In genomic region chr1:180612-181215, GRCh38 we compare ENCODE assay signal across 8 cellular contexts.
DNase-seq lines count a peak whose midpoint lies in the region; ATAC-seq and TF ChIP-seq lines count a peak whose summit lies in the region.
"Not testable (repeated sequence)": the region's sequence is repeated elsewhere in the genome, so short reads cannot be mapped to it uniquely, and the experiment has no call there.

No MANE protein-coding gene starts in this region.

- H3K36me3 Mint-ChIP-seq in activated CD8-positive, alpha-beta T cell treated with anti-CD3 and anti-CD28 coated beads, Interleukin-2, amount 10 ng/mL, durations not matched to agents 7 days and 5 days (ENCODE audit: low read depth); glutamatergic neuron (ENCODE audit: unreplicated experiment): not testable (repeated sequence)

- H3K27me3 Mint-ChIP-seq in activated CD8-positive, alpha-beta T cell treated with anti-CD3 and anti-CD28 coated beads, Interleukin-2, amount 10 ng/mL, durations not matched to agents 7 days and 5 days (ENCODE audit: low read depth); glutamatergic neuron (ENCODE audit: unreplicated experiment): not testable (repeated sequence)

- TF ChIP-seq RAD21 in liver (IDR thresholded peaks at IDR 0.05): not testable (repeated sequence)

- POLR2A ChIA-PET in OCI-LY7 (lab: Charles Lee); activated CD8-positive, alpha-beta T cell treated with anti-CD3 and anti-CD28 coated beads, Interleukin-2, amount 10 ng/mL, durations not matched to agents 7 days and 5 days (lab: Charles Lee): not testable (repeated sequence)

- not testable (repeated sequence) for H3K9me3 Mint-ChIP-seq in activated CD8-positive, alpha-beta T cell treated with anti-CD3 and anti-CD28 coated beads, Interleukin-2, amount 10 ng/mL, durations not matched to agents 7 days and 5 days (ENCODE audit: insufficient read depth); glutamatergic neuron (ENCODE audit: unreplicated experiment)

- WGBS in liver: 89% methylated on average over 31 of the region's 35 CpGs
- 89% methylated on average over 23 of the region's 35 CpGs for WGBS in prostate gland
- WGBS in thyroid gland, 2 donors: 85 to 88% methylated on average over 25 to 26 of the region's 35 CpGs

- H3K4me3 Mint-ChIP-seq in activated CD8-positive, alpha-beta T cell treated with anti-CD3 and anti-CD28 coated beads, Interleukin-2, amount 10 ng/mL, durations not matched to agents 7 days and 5 days; glutamatergic neuron (ENCODE audit: unreplicated experiment): not testable (repeated sequence)

- H3K9ac ChIP-seq in liver (ENCODE audit: low read depth in 1 of 2, low read length in 2 of 2): not testable (repeated sequence)

- DNase-seq in ELR (ENCODE audit: low read depth) (peak; percentile 1), OCI-LY7 (ENCODE audit: low spot score) (peak; percentile 5), astrocyte of the hippocampus (ENCODE audit: low read depth, low spot score) (peak; percentile 10), glutamatergic neuron (peak; percentile 43), prostate gland (ENCODE audit: low spot score) (peak; percentile 4), thyroid gland (peak; percentile 3 to 4)
- peak; percentile 19 for DNase-seq in activated CD8-positive, alpha-beta T cell treated with anti-CD3 and anti-CD28 coated beads, Interleukin-2, amount 10 ng/mL, durations not matched to agents 7 days and 5 days

- not testable (repeated sequence) for H3K27me3 ChIP-seq in liver (ENCODE audit: control insufficient read depth in 4 of 4, insufficient read depth in 4 of 4, low read length in 3 of 4); prostate gland (replicated peaks; ENCODE audit: insufficient read depth); thyroid gland

- not testable (repeated sequence) for H2AFZ ChIP-seq in OCI-LY7 (ENCODE audit: low read length)

- H3K36me3 ChIP-seq in OCI-LY7 (ENCODE audit: insufficient read depth, low read length); liver (ENCODE audit: control insufficient read depth in 4 of 4, insufficient read depth in 3 of 4, low read depth in 1 of 4, low read length in 3 of 4); prostate gland; thyroid gland: not testable (repeated sequence)

- not testable (repeated sequence) for H3K4me3 ChIP-seq in OCI-LY7 (ENCODE audit: low read depth, low read length, poor library complexity, severe bottlenecking); liver (ENCODE audit: low read depth in 1 of 3, low read length in 3 of 3); prostate gland; thyroid gland (replicated peaks in 1 of 3)

- not testable (repeated sequence) for H3K4me1 Mint-ChIP-seq in activated CD8-positive, alpha-beta T cell treated with anti-CD3 and anti-CD28 coated beads, Interleukin-2, amount 10 ng/mL, durations not matched to agents 7 days and 5 days (ENCODE audit: low read depth); glutamatergic neuron (ENCODE audit: low read depth, unreplicated experiment)

- not testable (repeated sequence) for TF ChIP-seq POLR2A in prostate gland (IDR thresholded peaks at IDR 0.05); thyroid gland (IDR thresholded peaks at IDR 0.05)

- ATAC-seq in activated CD8-positive, alpha-beta T cell treated with anti-CD3 and anti-CD28 coated beads, Interleukin-2, amount 10 ng/mL, durations not matched to agents 7 days and 5 days: peak; percentile 15

- CTCF ChIA-PET in OCI-LY7 (lab: Charles Lee; ENCODE audit: unreplicated experiment); activated CD8-positive, alpha-beta T cell treated with anti-CD3 and anti-CD28 coated beads, Interleukin-2, amount 10 ng/mL, durations not matched to agents 7 days and 5 days (lab: Charles Lee): not testable (repeated sequence)

- H3K4me1 ChIP-seq in OCI-LY7 (ENCODE audit: insufficient read depth, low read length, poor library complexity, severe bottlenecking); liver (ENCODE audit: control insufficient read depth in 4 of 4, insufficient read depth in 4 of 4, low read length in 3 of 4); prostate gland (replicated peaks); thyroid gland: not testable (repeated sequence)

- H3K27ac ChIP-seq in OCI-LY7 (ENCODE audit: low read depth, low read length, poor library complexity, severe bottlenecking); liver (ENCODE audit: low read depth in 1 of 2, low read length in 2 of 2); prostate gland; thyroid gland: not testable (repeated sequence)

- not testable (repeated sequence) for H3K9me2 ChIP-seq in OCI-LY7 (ENCODE audit: insufficient read depth, low read length)

- H3K4me2 ChIP-seq in OCI-LY7 (ENCODE audit: low read length): not testable (repeated sequence)

- BruUV-seq in OCI-LY7 (replicated peaks; lab: Mats Ljungman, UMichigan): not testable (repeated sequence)

- not testable (repeated sequence) for TF ChIP-seq CTCF in OCI-LY7 (conservative IDR thresholded peaks at IDR 0.05; ENCODE audit: low read length); glutamatergic neuron (IDR thresholded peaks at IDR 0.05; ENCODE audit: partially characterized antibody, unreplicated experiment); liver (IDR thresholded peaks at IDR 0.05; ENCODE audit: low read depth, low read length, missing input control); prostate gland (IDR thresholded peaks at IDR 0.05); thyroid gland (IDR thresholded peaks at IDR 0.05)

- H4K20me1 ChIP-seq in OCI-LY7 (ENCODE audit: insufficient read depth, low read length): not testable (repeated sequence)

- intact Hi-C loops in OCI-LY7 (cut with micrococcal nuclease; ENCODE audit: unreplicated experiment); prostate gland (cut with DNase I); thyroid gland (cut with DNase I): not testable (repeated sequence)

- H3K9me3 ChIP-seq in OCI-LY7 (ENCODE audit: low read length); liver (ENCODE audit: control insufficient read depth in 4 of 4, low read length in 3 of 4); prostate gland; thyroid gland: not testable (repeated sequence)

- not testable (repeated sequence) for H3K79me2 ChIP-seq in OCI-LY7 (ENCODE audit: insufficient read depth, low read depth, low read length)

- H3K27ac Mint-ChIP-seq in activated CD8-positive, alpha-beta T cell treated with anti-CD3 and anti-CD28 coated beads, Interleukin-2, amount 10 ng/mL, durations not matched to agents 7 days and 5 days; glutamatergic neuron (ENCODE audit: unreplicated experiment): not testable (repeated sequence)

TF ChIP-seq in liver, 16 proteins besides CTCF, POLR2A, EP300 and RAD21:
- peak; percentile 38 for TF ChIP-seq ZBTB33 (IDR thresholded peaks at IDR 0.05)
